ENCODE assay signal across 19 cellular contexts in genomic region chr22:46654426-46654825, GRCh38.
"Had no signal": no experiment of that assay in that cellular context is flagged by ENCODE, and none has a peak within 500 bp of the region (broad histone marks: within the 10 kb centered on the region; RNA-seq: fewer than 3 reads in every experiment).

No MANE protein-coding gene starts in this region.

- H3K4me2 ChIP-seq: neural progenitor cell had no signal

- H3K36me3 ChIP-seq: neural progenitor cell, prostate gland, thoracic aorta, upper lobe of right lung, WERI-Rb-1 had no signal

- H3K36me3 Mint-ChIP-seq: neural progenitor cell had no signal

- ATAC-seq: gastroesophageal sphincter; naive thymus-derived CD4-positive, alpha-beta T cell; right cardiac atrium; upper lobe of right lung had no signal

- H3K27me3 Mint-ChIP-seq: dendritic cell treated with granulocyte-macrophage colony-stimulating factor and Interleukin-4, amounts not matched to agents 40 ng/mL and 50 ng/mL, for 4 days; naive thymus-derived CD4-positive, alpha-beta T cell had no signal

- H3K27ac ChIP-seq: esophagus muscularis mucosa, gastroesophageal sphincter, neural progenitor cell, prostate gland, thoracic aorta, upper lobe of right lung, WERI-Rb-1 had no signal

- DNase-seq: activated naive CD4-positive, alpha-beta T cell treated with anti-CD3 and anti-CD28 coated beads, Interleukin-2, amount 50 U/mL, for 16 hours; effector memory CD4-positive, alpha-beta T cell; mesenchymal stem cell; SW 1271; T-helper 2 cell; upper lobe of right lung; WERI-Rb-1 had no signal

- H3K4me3 ChIP-seq: esophagus muscularis mucosa, gastroesophageal sphincter, neural progenitor cell, prostate gland, skin epidermis, thoracic aorta, upper lobe of right lung had no signal

- H3K4me3 Mint-ChIP-seq: dendritic cell treated with granulocyte-macrophage colony-stimulating factor and Interleukin-4, amounts not matched to agents 40 ng/mL and 50 ng/mL, for 4 days; naive thymus-derived CD4-positive, alpha-beta T cell; neural progenitor cell had no signal

- H3K27ac Mint-ChIP-seq: dendritic cell treated with granulocyte-macrophage colony-stimulating factor and Interleukin-4, amounts not matched to agents 40 ng/mL and 50 ng/mL, for 4 days; neural progenitor cell had no signal

- H3K9me3 Mint-ChIP-seq: dendritic cell treated with granulocyte-macrophage colony-stimulating factor and Interleukin-4, amounts not matched to agents 40 ng/mL and 50 ng/mL, for 4 days; neural progenitor cell had no signal

- H3K9ac ChIP-seq: neural progenitor cell had no signal

- H3K27me3 ChIP-seq: esophagus muscularis mucosa, gastroesophageal sphincter, neural progenitor cell, upper lobe of right lung had no signal

- FAIRE-seq: astrocyte, bronchial epithelial cell, endothelial cell of umbilical vein had no signal

- H2AFZ ChIP-seq: neural progenitor cell had no signal

- H3K9me3 ChIP-seq: esophagus muscularis mucosa, gastroesophageal sphincter, prostate gland, thoracic aorta, upper lobe of right lung had no signal
